ENCODE assay signal across 14 cellular contexts in genomic region chr3:15708882-15709677, GRCh38.
DNase-seq lines count a peak whose midpoint lies in the region; ATAC-seq and TF ChIP-seq lines count a peak whose summit lies in the region.
"Had no signal": no experiment of that assay in that cellular context is flagged by ENCODE, and none has a peak within 500 bp of the region (broad histone marks: within the 10 kb centered on the region; RNA-seq: fewer than 3 reads in every experiment).

No MANE protein-coding gene starts in this region.

- intact Hi-C loops in Panc1 (cut with micrococcal nuclease; ENCODE audit: unreplicated experiment) (no loop called here), colonic mucosa (cut with DNase I) (no loop called here)

- H3K9ac ChIP-seq in colonic mucosa (ENCODE audit: low read depth in 2 of 2, low read length in 2 of 2) = no peak overlapping the region

- TF ChIP-seq CTCF in Panc1 (IDR thresholded peaks at IDR 0.05) (no peak), epithelial cell of esophagus (IDR thresholded peaks at IDR 0.05; ENCODE audit: insufficient read depth, low read depth, low read length, missing control alignments) (no peak), colonic mucosa (IDR thresholded peaks at IDR 0.05) (no peak)

- DNase-seq in GM04503 (ENCODE audit: low read depth) (peak; percentile 19), Panc1 (ENCODE audit: low read depth, low spot score) (no peak), epithelial cell of esophagus (ENCODE audit: low read depth) (peak; percentile 69), pulmonary artery endothelial cell (ENCODE audit: low read depth, low spot score) (peak; percentile 19), colonic mucosa (no peak), NCI-H2081 (lab: John Stamatoyannopoulos, UW) (no peak)
- no peak for DNase-seq in activated CD4-positive, CD25-positive, alpha-beta regulatory T cell treated with anti-CD3 and anti-CD28 coated beads, Interleukin-2, amount 50 U/mL, for 72 hours
- DNase-seq: DMS153; effector CD4-positive, alpha-beta T cell; NCI-H526 treated with DMSO at 0.1 percent for 48 hours; SJCRH30; upper lobe of left lung had no signal

- CTCF ChIA-PET in Panc1 (lab: Charles Lee) = no interaction called here

- no peak overlapping the region for H3K4me3 ChIP-seq in Panc1 (ENCODE audit: low read depth in 2 of 2, low read length in 2 of 2)
- H3K4me3 ChIP-seq in epithelial cell of esophagus (ENCODE audit: low read length) = no peak overlapping the region
- H3K4me3 ChIP-seq in colonic mucosa = no peak overlapping the region
- H3K4me3 ChIP-seq: SJCRH30, upper lobe of left lung had no signal

- in situ Hi-C loops in Panc1 (cut with HindIII; ENCODE audit: low pct_unique_long_range_greater_than_20kb, low sequenced_read_pairs) = no loop called here

- H3K36me3 ChIP-seq in Panc1 (ENCODE audit: control insufficient read depth, insufficient read depth, low read length) (peaks cover 52% of the 10 kb centered on the region), colonic mucosa (peaks cover 7% of the 10 kb centered on the region)

- H3K4me1 ChIP-seq in Panc1 (ENCODE audit: control insufficient read depth, insufficient read depth, low read length) (no peaks in the 10 kb centered on the region; the same call in 1 of the 2 replicates), colonic mucosa (no peaks in the 10 kb centered on the region)
- H3K4me1 ChIP-seq: SJCRH30, upper lobe of left lung had no signal

- H3K9me3 ChIP-seq in Panc1 (ENCODE audit: control insufficient read depth, insufficient read depth, low read depth, low read length) (no peaks in the 10 kb centered on the region), colonic mucosa (no peaks in the 10 kb centered on the region)
- H3K9me3 ChIP-seq: neutrophil, SJCRH30, upper lobe of left lung had no signal

- no TSS peak for BruUV-seq in Panc1 (replicated peaks; lab: Mats Ljungman, UMichigan)

- ATAC-seq in Panc1 = no peak
- no peak for ATAC-seq in GM21717 (IDR thresholded peaks at IDR 0.05; ENCODE audit: unreplicated experiment)

- POLR2A ChIA-PET in Panc1 (lab: Charles Lee) = no interaction called here

- H3K27ac ChIP-seq in Panc1 (ENCODE audit: low read length) (0 out of 2 replicates have a peak overlapping the region, but pooled peaks have one; percentile 29), colonic mucosa (no peak overlapping the region)
- H3K27ac ChIP-seq: neutrophil, SJCRH30, upper lobe of left lung had no signal

- H3K27me3 ChIP-seq in Panc1 (ENCODE audit: control insufficient read depth, insufficient read depth, low read length) (no peaks in the 10 kb centered on the region), colonic mucosa (no peaks in the 10 kb centered on the region)
- H3K27me3 ChIP-seq: neutrophil, SJCRH30, upper lobe of left lung had no signal

Comparison
In these comparisons a context has a peak if more than half of its experiments do, and no peak if none do; other contexts are left out.
1. DNase-seq: peak in GM04503 (single experiment), epithelial cell of esophagus (single experiment) and pulmonary artery endothelial cell (single experiment); none in Panc1 (single experiment), activated CD4-positive, CD25-positive, alpha-beta regulatory T cell treated with anti-CD3 and anti-CD28 coated beads, Interleukin-2, amount 50 U/mL, for 72 hours (single experiment), colonic mucosa (single experiment) and NCI-H2081 (0 of 2).